In genomic region chr18:50111398-50111797, GRCh38 we compare ENCODE assay signal across 20 cellular contexts.
DNase-seq lines count a peak whose midpoint lies in the region; ATAC-seq and TF ChIP-seq lines count a peak whose summit lies in the region.
"Had no signal": no experiment of that assay in that cellular context is flagged by ENCODE, and none has a peak within 500 bp of the region (broad histone marks: within the 10 kb centered on the region; RNA-seq: fewer than 3 reads in every experiment).

No MANE protein-coding gene starts in this region.

- H2AFZ ChIP-seq in mammary epithelial cell (ENCODE audit: low read depth, low read length) (no peak overlapping the region), neural progenitor cell (replicated peaks) (no peak overlapping the region)

- H3K27me3 Mint-ChIP-seq in neural progenitor cell (ENCODE audit: insufficient read depth, low read depth) = peaks cover 6% of the 10 kb centered on the region

- in situ Hi-C loops in mammary epithelial cell (cut with MboI; ENCODE audit: low sequenced_read_pairs in 2 of 2) = no loop called here

- CTCF ChIA-PET in mammary epithelial cell (lab: Charles Lee; ENCODE audit: low non-redundant PET) = no interaction called here

- 75% methylated on average over 1 of the region's 1 CpG for WGBS in mammary epithelial cell (ENCODE audit: low coverage, missing lambda C conversion rate)

- H3K9me3 ChIP-seq in mammary epithelial cell (replicated peaks; ENCODE audit: insufficient read depth, low read length) (no peaks in the 10 kb centered on the region), neural progenitor cell (ENCODE audit: low read depth) (no peaks in the 10 kb centered on the region)
- H3K9me3 ChIP-seq: adrenal gland, BLaER1, neutrophil, upper lobe of left lung had no signal

- intact Hi-C loops in mammary epithelial cell (cut with micrococcal nuclease) (loop anchor here (1.0 to 5.0 kb wide), 2 partner anchors 84 to 246 kb away; partner anchors contain the start of gene MYO5B), cardiac septum (cut with DNase I) (no loop called here)

- no peaks in the 10 kb centered on the region for H3K36me3 Mint-ChIP-seq in neural progenitor cell

- peaks cover 20% of the 10 kb centered on the region for H3K4me1 Mint-ChIP-seq in neural progenitor cell
- H3K4me1 Mint-ChIP-seq: central memory CD8-positive, alpha-beta T cell had no signal

- DNase-seq in NCI-H1694 treated with DMSO at 0.1 percent for 48 hours (lab: John Stamatoyannopoulos, UW) = peak; percentile 2
- no peak for DNase-seq in NCI-H1694 (lab: John Stamatoyannopoulos, UW)
- no peak for DNase-seq in mammary epithelial cell
- DNase-seq in neural progenitor cell (ENCODE audit: low spot score) = no peak
- no peak for DNase-seq in cardiac septum (ENCODE audit: low spot score)
- DNase-seq in stimulated activated CD4-positive, alpha-beta T cell treated with anti-CD3 and anti-CD28 coated beads, Interleukin-2, amount 100 ng/mL, for 24 hours = no peak
- DNase-seq: activated CD4-positive, alpha-beta T cell treated with anti-CD3 and anti-CD28 coated beads for 1 hour; activated effector memory CD4-positive, alpha-beta T cell treated with Interleukin-2 at 50 U/mL for 16 hours; adrenal gland; effector CD8-positive, alpha-beta T cell; kidney glomerular epithelial cell; SHP77 treated with DMSO at 0.1 percent for 48 hours; stimulated activated naive CD8-positive, alpha-beta T cell treated with anti-CD3 and anti-CD28 coated beads, Interleukin-15, Interleukin-2, amounts not matched to agents 100 U/mL and 50 U/mL, for 24 hours; upper lobe of left lung had no signal

- H3K27ac Mint-ChIP-seq in neural progenitor cell = no peak overlapping the region
- H3K27ac Mint-ChIP-seq: IgD-negative memory B cell had no signal

- no peaks in the 10 kb centered on the region for H3K9me3 Mint-ChIP-seq in neural progenitor cell
- H3K9me3 Mint-ChIP-seq: central memory CD8-positive, alpha-beta T cell; IgD-negative memory B cell had no signal

- dilution Hi-C loops in mammary epithelial cell (cut with HindIII; ENCODE audit: low sequenced_read_pairs) = no loop called here

- H3K4me3 Mint-ChIP-seq in neural progenitor cell = no peak overlapping the region
- H3K4me3 Mint-ChIP-seq: central memory CD8-positive, alpha-beta T cell; IgD-negative memory B cell had no signal

- BruUV-seq in mammary epithelial cell (replicated peaks; lab: Mats Ljungman, UMichigan) = no TSS peak

- ATAC-seq in GM18907 (IDR thresholded peaks at IDR 0.05; ENCODE audit: unreplicated experiment) = no peak
- ATAC-seq: stimulated activated naive CD8-positive, alpha-beta T cell treated with anti-CD3 and anti-CD28 coated beads, Interleukin-15, Interleukin-2, amounts not matched to agents 100 U/mL and 50 U/mL, for 24 hours had no signal

- H3K4me1 ChIP-seq in mammary epithelial cell (ENCODE audit: insufficient read depth, low read length) = no peaks in the 10 kb centered on the region
- H3K4me1 ChIP-seq in neural progenitor cell = peaks cover 12% of the 10 kb centered on the region
- H3K4me1 ChIP-seq: adrenal gland, BLaER1 had no signal

- H3K4me2 ChIP-seq in mammary epithelial cell (ENCODE audit: insufficient read depth, low read depth, low read length) (no peak overlapping the region), neural progenitor cell (no peak overlapping the region)
- H3K4me2 ChIP-seq: BLaER1 had no signal

- H3K79me2 ChIP-seq in mammary epithelial cell (ENCODE audit: insufficient read depth, low read length) (peaks cover 3% of the 10 kb centered on the region), neural progenitor cell (ENCODE audit: low read depth) (no peaks in the 10 kb centered on the region)

- no peaks in the 10 kb centered on the region for H3F3A ChIP-seq in neural progenitor cell (ENCODE audit: low read depth)

- H3K27me3 ChIP-seq in mammary epithelial cell (ENCODE audit: insufficient read depth, low read length) (no peaks in the 10 kb centered on the region), neural progenitor cell (no peaks in the 10 kb centered on the region)
- H3K27me3 ChIP-seq: adrenal gland, BLaER1, upper lobe of left lung had no signal

- TF ChIP-seq CTCF in LNCAP (IDR thresholded peaks at IDR 0.05) (peak; percentile 62), mammary epithelial cell (conservative IDR thresholded peaks at IDR 0.05 in 1 of 2, IDR thresholded peaks at IDR 0.05 in 1 of 2; ENCODE audit: extremely low read depth in 1 of 2, insufficient read depth in 1 of 2, low read depth in 1 of 2, low read length in 2 of 2) (peak; percentile 30 to 50), neural progenitor cell (IDR thresholded peaks at IDR 0.05) (peak; percentile 9)

- H3K9ac ChIP-seq in mammary epithelial cell (ENCODE audit: insufficient read depth, low read length) (no peak overlapping the region), neural progenitor cell (no peak overlapping the region)
- H3K9ac ChIP-seq: BLaER1 had no signal

- H4K20me1 ChIP-seq in mammary epithelial cell (ENCODE audit: insufficient read depth, low read length) (no peaks in the 10 kb centered on the region), neural progenitor cell (ENCODE audit: low read depth) (no peaks in the 10 kb centered on the region)
- H4K20me1 ChIP-seq: BLaER1 had no signal

- H3K27ac ChIP-seq in mammary epithelial cell (ENCODE audit: insufficient read depth, low read depth, low read length) = no peak overlapping the region
- no peak overlapping the region for H3K27ac ChIP-seq in neural progenitor cell
- H3K27ac ChIP-seq: adrenal gland, BLaER1, neutrophil, upper lobe of left lung had no signal

- H3K36me3 ChIP-seq in mammary epithelial cell (ENCODE audit: insufficient read depth, low read length) (no peaks in the 10 kb centered on the region), neural progenitor cell (no peaks in the 10 kb centered on the region)
- H3K36me3 ChIP-seq: adrenal gland, BLaER1, neutrophil, upper lobe of left lung had no signal

- H3K4me3 ChIP-seq in mammary epithelial cell (replicated peaks in 1 of 3; ENCODE audit: insufficient read depth in 1 of 3, low read depth in 2 of 3, low read length in 3 of 3) = no peak overlapping the region
- H3K4me3 ChIP-seq in neural progenitor cell = no peak overlapping the region
- H3K4me3 ChIP-seq: adrenal gland, BLaER1, upper lobe of left lung had no signal

Comparison
In these comparisons a context has a peak if more than half of its experiments do, and no peak if none do; other contexts are left out.
1. CTCF ChIP-seq: peak in every context shown above with its lines; median percentile 62 in LNCAP; 40 in mammary epithelial cell; 9 in neural progenitor cell.